In the genomic region with DNA sequence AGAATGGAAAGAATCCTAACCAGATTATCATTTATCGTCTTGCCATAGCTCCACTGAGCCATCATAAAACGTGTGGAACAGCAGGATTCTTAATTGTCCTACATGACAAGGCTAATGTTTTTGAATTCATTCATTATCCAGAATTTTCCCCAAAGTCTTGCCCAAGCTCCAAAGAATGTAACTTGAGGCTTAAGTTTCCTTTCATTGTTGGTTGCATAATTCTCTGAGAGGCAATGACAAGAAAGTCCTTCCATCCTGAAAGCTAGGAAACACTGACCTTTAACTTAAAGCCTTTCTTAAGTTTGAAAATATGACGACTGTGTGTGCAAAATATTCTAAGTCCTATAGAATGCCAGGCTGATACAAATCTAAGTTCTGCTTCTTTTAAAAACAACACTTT, we compare ENCODE assay signal across 14 cellular contexts.
DNase-seq lines count a peak whose midpoint lies in the region; ATAC-seq and TF ChIP-seq lines count a peak whose summit lies in the region.
"Had no signal": no experiment of that assay in that cellular context is flagged by ENCODE, and none has a peak within 500 bp of the region (broad histone marks: within the 10 kb centered on the region; RNA-seq: fewer than 3 reads in every experiment).

No MANE protein-coding gene starts in this region.

- no peaks in the 10 kb centered on the region for H3K36me3 ChIP-seq in adipocyte (ENCODE audit: control insufficient read depth, insufficient read depth, low read length, severe bottlenecking)
- H3K36me3 ChIP-seq in smooth muscle cell (ENCODE audit: low read depth), result no peaks in the 10 kb centered on the region

- H3K4me3 ChIP-seq in adipocyte (ENCODE audit: low read length), result no peak overlapping the region
- H3K4me3 ChIP-seq in smooth muscle cell, result no peak overlapping the region

- H3K79me2 ChIP-seq in smooth muscle cell (ENCODE audit: low read depth), result no peaks in the 10 kb centered on the region

- TF ChIP-seq CTCF in smooth muscle cell (IDR thresholded peaks at IDR 0.05; ENCODE audit: borderline replicate concordance, insufficient read depth, poor library complexity, severe bottlenecking) (no peak), natural killer cell (IDR thresholded peaks at IDR 0.05) (no peak)

- peaks cover 0 to 4% of the 10 kb centered on the region in 2 donors for H3K27me3 Mint-ChIP-seq in natural killer cell (ENCODE audit: low read depth in 2 of 2)

- no peak overlapping the region for H3K4me3 Mint-ChIP-seq in natural killer cell
- H3K4me3 Mint-ChIP-seq: CD8-positive, alpha-beta T cell had no signal

- H3K4me2 ChIP-seq in smooth muscle cell, result peak overlapping the region; percentile 42

- H4K20me1 ChIP-seq in smooth muscle cell (ENCODE audit: low read depth), result no peaks in the 10 kb centered on the region

- no peaks in the 10 kb centered on the region for H3K36me3 Mint-ChIP-seq in natural killer cell
- H3K36me3 Mint-ChIP-seq: CD8-positive, alpha-beta T cell had no signal

- intact Hi-C loops in natural killer cell (cut with micrococcal nuclease), result no loop called here

- WGBS in smooth muscle cell (ENCODE audit: low lambda C conversion rate), result 12% methylated on average over 3 of the region's 3 CpGs

- peak; percentile 62 for DNase-seq in EH (ENCODE audit: low read depth)
- peak; percentile 63 for DNase-seq in adipocyte (ENCODE audit: low read depth)
- peak; percentile 78 for DNase-seq in fibroblast of peridontal ligament (ENCODE audit: extremely low read depth)
- DNase-seq in smooth muscle cell (lab: John Stamatoyannopoulos, UW; ENCODE audit: unreplicated experiment), result no peak
- no peak for DNase-seq in iPS-NIHi7 (ENCODE audit: extremely low spot score)
- DNase-seq in NCI-H524 (lab: John Stamatoyannopoulos, UW), result no peak
- DNase-seq in natural killer cell, result no peak
- DNase-seq: CD8-positive, alpha-beta T cell; DND-41; GF-D8; NCI-H1930; NCI-H2171 treated with DMSO at 0.1 percent for 48 hours; SIG-M5 had no signal

- H3F3A ChIP-seq in smooth muscle cell (ENCODE audit: low read depth), result peaks cover 5% of the 10 kb centered on the region

- H3K27me3 ChIP-seq in adipocyte (replicated peaks; ENCODE audit: control insufficient read depth, insufficient read depth, low read length), result no peaks in the 10 kb centered on the region
- no peaks in the 10 kb centered on the region for H3K27me3 ChIP-seq in smooth muscle cell (ENCODE audit: low read depth)

- H3K4me1 ChIP-seq in adipocyte (ENCODE audit: control insufficient read depth, insufficient read depth, low read length) (peaks cover 48% of the 10 kb centered on the region), smooth muscle cell (ENCODE audit: low read depth) (peaks cover 8% of the 10 kb centered on the region)

- ATAC-seq in natural killer cell, result no peak
- ATAC-seq: CD8-positive, alpha-beta T cell; HepG2 had no signal

- H3K9ac ChIP-seq in adipocyte (ENCODE audit: low read length) (peak overlapping the region; percentile 74), smooth muscle cell (ENCODE audit: low read depth) (no peak overlapping the region)

- peak overlapping the region; percentile 6 for H2AFZ ChIP-seq in smooth muscle cell (ENCODE audit: low read depth)

- H3K9me3 ChIP-seq in adipocyte (ENCODE audit: control insufficient read depth, low read length) (no peaks in the 10 kb centered on the region), smooth muscle cell (replicated peaks; ENCODE audit: low read depth) (no peaks in the 10 kb centered on the region)

- H3K27ac ChIP-seq in smooth muscle cell (ENCODE audit: low read depth), result peak overlapping the region; percentile 44

- H3K9me3 Mint-ChIP-seq in natural killer cell, result peaks cover 4 to 6% of the 10 kb centered on the region in 2 donors
- H3K9me3 Mint-ChIP-seq: CD8-positive, alpha-beta T cell had no signal

- no peaks in the 10 kb centered on the region for H3K4me1 Mint-ChIP-seq in natural killer cell

- no peak overlapping the region for H3K27ac Mint-ChIP-seq in natural killer cell
- H3K27ac Mint-ChIP-seq: CD8-positive, alpha-beta T cell had no signal

Comparison
In these comparisons a context has a peak if more than half of its experiments do, and no peak if none do; other contexts are left out.
1. DNase-seq: peak in EH (single experiment), adipocyte (single experiment) and fibroblast of peridontal ligament (single experiment); none in smooth muscle cell (single experiment), iPS-NIHi7 (single experiment), NCI-H524 (0 of 2) and natural killer cell (single experiment).